Comparison of ENCODE assay signal across 8 cellular contexts in the genomic region with DNA sequence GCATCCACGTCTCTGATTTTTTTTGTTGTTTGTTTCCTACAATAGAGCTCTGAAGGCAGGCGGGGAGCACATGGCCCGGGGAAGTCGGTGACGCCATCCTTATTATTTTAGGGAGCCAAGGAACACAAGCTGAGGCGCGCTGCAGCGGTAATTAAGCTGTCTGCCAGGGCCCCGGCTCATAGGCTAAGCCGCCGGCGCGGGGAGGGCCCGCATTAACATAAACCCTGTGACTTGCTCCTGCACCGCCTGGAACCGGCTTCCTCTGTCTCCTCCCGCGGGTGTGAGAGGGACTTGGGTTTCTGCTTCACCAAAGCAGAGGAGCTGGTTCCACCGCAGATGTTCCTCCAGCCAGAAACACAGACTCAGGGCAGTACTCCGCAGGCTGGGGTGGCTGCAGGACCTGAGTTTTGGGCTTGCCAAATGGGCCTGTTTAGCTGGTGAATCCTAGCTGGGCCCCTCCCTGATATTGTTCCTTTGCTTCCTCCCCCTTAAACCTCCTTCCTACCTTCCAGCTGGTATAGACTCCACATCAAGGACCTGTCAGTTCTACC. TPM values are rescaled to one million over a fixed set of nuclear protein-coding genes. Genes with fewer than 3 reads are reported as not detected.
DNase-seq lines count a peak whose midpoint lies in the region; ATAC-seq and TF ChIP-seq lines count a peak whose summit lies in the region.

No MANE protein-coding gene starts in this region.

- TF ChIP-seq CTCF in lower lobe of right lung (IDR thresholded peaks at IDR 0.05) (no peak), BE2C (IDR thresholded peaks at IDR 0.05; ENCODE audit: low read depth, low read length) (no peak)

- peak overlapping the region; percentile 46; the same call in 1 of the 2 replicates for H3K27ac ChIP-seq in HUES64 (ENCODE audit: low read depth, low read length)
- H3K27ac ChIP-seq in lower lobe of right lung = peak overlapping the region; percentile 76

- H3K36me3 ChIP-seq in HUES64 (ENCODE audit: insufficient read depth, low read length) = peaks cover 8% of the 10 kb centered on the region; the same call in 1 of the 2 replicates
- no peaks in the 10 kb centered on the region for H3K36me3 ChIP-seq in lower lobe of right lung
- peaks cover 51% of the 10 kb centered on the region for H3K36me3 ChIP-seq in BE2C

- H3K4me1 ChIP-seq in HUES64 (ENCODE audit: insufficient read depth, low read length) (peaks cover 69% of the 10 kb centered on the region), lower lobe of right lung (peaks cover 89% of the 10 kb centered on the region), BE2C (peaks cover 10% of the 10 kb centered on the region)

- 2% methylated on average over 20 of the region's 20 CpGs for WGBS in HUES64

- H3K4me3 ChIP-seq in HUES64 (ENCODE audit: low read length) (peak overlapping the region; percentile 24), lower lobe of right lung (peak overlapping the region; percentile 12), BE2C (ENCODE audit: low read depth, low read length) (no peak overlapping the region)

- H3K9me3 ChIP-seq in HUES64 (ENCODE audit: insufficient read depth, low read depth, low read length) (no peaks in the 10 kb centered on the region), lower lobe of right lung (no peaks in the 10 kb centered on the region), BE2C (no peaks in the 10 kb centered on the region)

- peak overlapping the region; percentile 36 for H3K9ac ChIP-seq in HUES64 (ENCODE audit: low read depth, low read length)

- H3K27me3 ChIP-seq in HUES64 (ENCODE audit: insufficient read depth, low read length) (no peaks in the 10 kb centered on the region), lower lobe of right lung (ENCODE audit: low read depth) (no peaks in the 10 kb centered on the region), BE2C (no peaks in the 10 kb centered on the region)

- peak; percentile 27 to 33 for DNase-seq in activated CD8-positive, alpha-beta memory T cell treated with anti-CD3 and anti-CD28 coated beads for 1 hour (ENCODE audit: extremely low read depth in 1 of 2, low read depth in 1 of 2)
- peak; percentile 62 for DNase-seq in effector CD4-positive, alpha-beta T cell
- peak; percentile 93 for DNase-seq in lower lobe of right lung
- peak; percentile 43 for DNase-seq in stimulated activated CD4-positive, alpha-beta T cell treated with anti-CD3 and anti-CD28 coated beads, Interleukin-2, amount 100 ng/mL, for 4 hours (ENCODE audit: low read depth)
- no peak for DNase-seq in NCI-H146 treated with DMSO at 0.1 percent for 48 hours (lab: John Stamatoyannopoulos, UW; ENCODE audit: unreplicated experiment)
- DNase-seq in BE2C = no peak

- intact Hi-C loops in lower lobe of right lung (cut with DNase I) = no loop called here

- ATAC-seq in GM19351 (IDR thresholded peaks at IDR 0.05; ENCODE audit: unreplicated experiment) (peak; percentile 48), lower lobe of right lung (peak; percentile 91 to 92)

RNA-seq across cellular contexts. Expression of a gene that starts 25.3 kb away (rescaled TPM):
- 281 TPM for polyA plus RNA-seq in HUES64 (2013, experiment 1 of 2)
- polyA plus RNA-seq in HUES64 (2013, experiment 2 of 2) = 272 TPM
- 129 TPM for total RNA-seq in lower lobe of right lung
- 347 TPM for polyA plus RNA-seq in BE2C (2012; ENCODE audit: insufficient read depth, insufficient read length, low read depth)

Comparison
In these comparisons a context has a peak if more than half of its experiments do, and no peak if none do; other contexts are left out.
1. DNase-seq: peak in activated CD8-positive, alpha-beta memory T cell treated with anti-CD3 and anti-CD28 coated beads for 1 hour (2 of 2), effector CD4-positive, alpha-beta T cell (single experiment), lower lobe of right lung (single experiment) and stimulated activated CD4-positive, alpha-beta T cell treated with anti-CD3 and anti-CD28 coated beads, Interleukin-2, amount 100 ng/mL, for 4 hours (single experiment); none in NCI-H146 treated with DMSO at 0.1 percent for 48 hours (single experiment) and BE2C (single experiment).